In genomic region chr4:155999743-156000142, GRCh38 we compare ENCODE assay signal across 13 cellular contexts. TPM values are rescaled to one million over a fixed set of nuclear protein-coding genes. Genes with fewer than 3 reads are reported as not detected.
DNase-seq lines count a peak whose midpoint lies in the region; ATAC-seq and TF ChIP-seq lines count a peak whose summit lies in the region.
"Had no signal": no experiment of that assay in that cellular context is flagged by ENCODE, and none has a peak within 500 bp of the region (broad histone marks: within the 10 kb centered on the region; RNA-seq: fewer than 3 reads in every experiment).

No MANE protein-coding gene starts in this region.

- no peak overlapping the region for H3K4me3 ChIP-seq in AG04450 (ENCODE audit: low read depth, low read length)
- no peak overlapping the region for H3K4me3 ChIP-seq in cardiac fibroblast (replicated peaks in 1 of 2; ENCODE audit: low read depth in 2 of 2, low read length in 2 of 2)
- H3K4me3 ChIP-seq: esophagus muscularis mucosa, ovary had no signal

- no peak overlapping the region for H3K27ac ChIP-seq in AG04450 (ENCODE audit: low read depth, low read length)
- H3K27ac ChIP-seq: esophagus muscularis mucosa, ovary had no signal

- POLR2A ChIA-PET in AG04450 (lab: Yijun Ruan, JAX) = no interaction called here
- POLR2A ChIA-PET in HEK293T (lab: Yijun Ruan, JAX) = no interaction called here

- no peaks in the 10 kb centered on the region for H3K27me3 ChIP-seq in AG04450 (ENCODE audit: control insufficient read depth, insufficient read depth, low read length)
- H3K27me3 ChIP-seq: esophagus muscularis mucosa, ovary had no signal

- TF ChIP-seq CTCF in AG04450 (IDR thresholded peaks at IDR 0.05; ENCODE audit: low read depth, low read length) = peak; percentile 33
- peak; percentile 22 for TF ChIP-seq CTCF in cardiac fibroblast (IDR thresholded peaks at IDR 0.05; ENCODE audit: low read depth, low read length)

- no peak for ATAC-seq in left lobe of liver
- ATAC-seq in GM19452 (IDR thresholded peaks at IDR 0.05; ENCODE audit: unreplicated experiment) = no peak
- no peak for ATAC-seq in GM18517 (IDR thresholded peaks at IDR 0.05; ENCODE audit: unreplicated experiment)
- ATAC-seq in GM18873 (IDR thresholded peaks at IDR 0.05; ENCODE audit: low FRiP score, unreplicated experiment) = no peak

- DNase-seq in AG04450 (ENCODE audit: low read depth, low spot score) (no peak), HEK293T (ENCODE audit: extremely low spot score) (peak; percentile 21), cardiac fibroblast (ENCODE audit: low read depth in 2 of 2) (peak; percentile 5 to 19), iris pigment epithelial cell (ENCODE audit: low read depth) (peak; percentile 8), left lobe of liver (ENCODE audit: low spot score) (no peak)
- DNase-seq: activated effector memory CD4-positive, alpha-beta T cell treated with Interleukin-2 at 50 U/mL for 16 hours; CD4-positive, alpha-beta T cell; NCI-H1092 treated with DMSO at 0.1 percent for 48 hours had no signal

- CTCF ChIA-PET in AG04450 (lab: Charles Lee) (no interaction called here), HEK293T (lab: Yijun Ruan, JAX) (interaction anchor here (0.6 kb wide), 1 partner anchor 111 kb away, joined by 3 read pairs; no protein-coding TSS in a partner anchor)

- H3K9me3 ChIP-seq in AG04450 (ENCODE audit: control insufficient read depth, insufficient read depth, low read length) = no peaks in the 10 kb centered on the region
- H3K9me3 ChIP-seq: esophagus muscularis mucosa, ovary had no signal

TF ChIP-seq in HEK293T, 16 proteins besides CTCF, POLR2A, EP300 and RAD21:
- TF ChIP-seq NFRKB (IDR thresholded peaks at IDR 0.05) (no peak), SUZ12 (IDR thresholded peaks at IDR 0.05) (no peak), ZNF384 (IDR thresholded peaks at IDR 0.05) (no peak), TARDBP (IDR thresholded peaks at IDR 0.05) (no peak)

RNA-seq across cellular contexts. Expression of gene CTSO, which starts 46.1 kb away (rescaled TPM):
- polyA plus RNA-seq in AG04450 (2011; rRNA removed) = 19.0 and 24.0 TPM in 2 replicates
- 3.8 and 6.6 TPM in 2 replicates for polyA minus RNA-seq in AG04450 (2011; rRNA and poly(A)+ RNA removed)
- 38.8 TPM for total RNA-seq in left lobe of liver

Comparison
In these comparisons a context has a peak if more than half of its experiments do, and no peak if none do; other contexts are left out.
1. DNase-seq: peak in HEK293T (single experiment), cardiac fibroblast (2 of 2) and iris pigment epithelial cell (single experiment); none in AG04450 (single experiment) and left lobe of liver (single experiment).